In genomic region chr6:98947411-98948292, GRCh38 we compare ENCODE assay signal across 8 cellular contexts. TPM values are rescaled to one million over a fixed set of nuclear protein-coding genes. Genes with fewer than 3 reads are reported as not detected.
DNase-seq lines count a peak whose midpoint lies in the region; ATAC-seq, FAIRE-seq and TF ChIP-seq lines count a peak whose summit lies in the region.

Gene FBXL4 (minus strand): TSS chr6:98947946. CDS start chr6:98926988, 20,958 bp downstream.

- FAIRE-seq in GM12891 (lab: Jason Lieb, UNC): peak; percentile 90

- DNase-seq in GM12891 (ENCODE audit: insufficient read length, low spot score): peak; percentile 61
- DNase-seq in NCI-H1092 treated with DMSO at 0.1 percent for 48 hours (lab: John Stamatoyannopoulos, UW): peak; percentile 73
- DNase-seq in adrenal gland: peak; percentile 85 to 91 (median 90)
- peak; percentile 86 for DNase-seq in left ventricle myocardium inferior
- peak; percentile 56 for DNase-seq in progenitor cell of endocrine pancreas (ENCODE audit: low spot score, unreplicated experiment)
- peak; percentile 77 for DNase-seq in ureter (ENCODE audit: low spot score)

- H3K9me3 ChIP-seq in adrenal gland (replicated peaks in 1 of 3) (no peaks in the 10 kb centered on the region), left ventricle myocardium inferior (replicated peaks) (peaks cover 16% of the 10 kb centered on the region)

- no peaks in the 10 kb centered on the region for H3K36me3 ChIP-seq in adrenal gland (replicated peaks in 1 of 2)
- no peaks in the 10 kb centered on the region for H3K36me3 ChIP-seq in left ventricle myocardium inferior

- peak; percentile 81 for ATAC-seq in HG02610 (IDR thresholded peaks at IDR 0.05; ENCODE audit: unreplicated experiment)

- peaks cover 18 to 24% of the 10 kb centered on the region in 2 donors for H3K4me1 ChIP-seq in adrenal gland (replicated peaks in 1 of 2)
- peaks cover 36% of the 10 kb centered on the region for H3K4me1 ChIP-seq in left ventricle myocardium inferior

- H3K27ac ChIP-seq in adrenal gland (peak within 1 kb of the TSS in 4 of 5 donors; percentile 84 to 93 (median 90)), left ventricle myocardium inferior (replicated peaks) (peak within 1 kb of the TSS; percentile 95)

- TF ChIP-seq CTCF in adrenal gland (IDR thresholded peaks at IDR 0.05) (no peak), left ventricle myocardium inferior (IDR thresholded peaks at IDR 0.05; ENCODE audit: borderline replicate concordance) (no peak), progenitor cell of endocrine pancreas (IDR thresholded peaks at IDR 0.05; ENCODE audit: unreplicated experiment) (no peak)

- WGBS in adrenal gland, 4 donors: 2 to 25% (median 2%) methylated on average over 10 to 93 of the region's 93 CpGs; no CpG with 5 or more reads in 1 of the 4 donors

- H3K9me3 Mint-ChIP-seq in progenitor cell of endocrine pancreas (ENCODE audit: low read depth): peaks cover 20% of the 10 kb centered on the region

- H3K4me3 Mint-ChIP-seq in progenitor cell of endocrine pancreas (ENCODE audit: low read depth): peak within 1 kb of the TSS; percentile 92

- H3K4me1 Mint-ChIP-seq in progenitor cell of endocrine pancreas (ENCODE audit: low read depth): peaks cover 21% of the 10 kb centered on the region

- 0 out of 2 replicates have a peak, but pooled peaks have one; percentile 10 for TF ChIP-seq POLR2A in GM12891 (IDR thresholded peaks at IDR 0.05; ENCODE audit: low read depth, low read length)
- peak; percentile 33 to 81 for TF ChIP-seq POLR2A in adrenal gland (IDR thresholded peaks at IDR 0.05)

- H3K36me3 Mint-ChIP-seq in progenitor cell of endocrine pancreas (ENCODE audit: insufficient read depth): peaks cover 7% of the 10 kb centered on the region

- intact Hi-C loops in T-helper 1 cell treated with Interleukin-12 subunit alpha and Interleukin-12 subunit beta and Interleukin-4 antibody, amounts not matched to agents 30 ng/mL and 1 ng/mL, for 36 hours (cut with micrococcal nuclease): loop anchor here (1.0 to 5.0 kb wide), 8 partner anchors 65 to 1935 kb away; partner anchors contain the start of genes ASCC3, CCNC, MMS22L and PNISR
- intact Hi-C loops in adrenal gland (cut with DNase I): no loop called here
- intact Hi-C loops in left ventricle myocardium inferior (cut with micrococcal nuclease): no loop called here

- H3K4me3 ChIP-seq in adrenal gland: peak within 1 kb of the TSS; percentile 13 to 88 (median 42)
- H3K4me3 ChIP-seq in left ventricle myocardium inferior: peak within 1 kb of the TSS; percentile 92

- peak within 1 kb of the TSS; percentile 96 for H3K27ac Mint-ChIP-seq in progenitor cell of endocrine pancreas

- H3K27me3 ChIP-seq in adrenal gland: no peaks in the 10 kb centered on the region
- H3K27me3 ChIP-seq in left ventricle myocardium inferior (ENCODE audit: low read depth): no peaks in the 10 kb centered on the region

- no peaks in the 10 kb centered on the region for H3K27me3 Mint-ChIP-seq in progenitor cell of endocrine pancreas

TF ChIP-seq in GM12891, 5 proteins besides CTCF, POLR2A, EP300 and RAD21:
- TF ChIP-seq TAF1 (IDR thresholded peaks at IDR 0.05; ENCODE audit: low read depth, low read length) (peak; percentile 37; the same call in 1 of the 2 replicates), SPI1 (IDR thresholded peaks at IDR 0.05; ENCODE audit: low read depth, low read length) (no peak), POLR2AphosphoS5 (IDR thresholded peaks at IDR 0.05; ENCODE audit: low read depth, low read length) (peak; percentile 58; the same call in 1 of the 2 replicates), PAX5 (IDR thresholded peaks at IDR 0.05; ENCODE audit: insufficient read depth, low read length, severe bottlenecking) (no peak)
TF ChIP-seq in GM12891: peak in this region for 2.

RNA-seq across cellular contexts. Expression of gene FBXL4, which starts in this region (rescaled TPM):
- 3.3 TPM for polyA plus RNA-seq in GM12891 (2012; ENCODE audit: low read depth, missing spikeins)
- total RNA-seq in T-helper 1 cell treated with Interleukin-12 subunit alpha and Interleukin-12 subunit beta and Interleukin-4 antibody, amounts not matched to agents 30 ng/mL and 1 ng/mL, for 36 hours: 9.6 and 10.6 TPM in 2 replicates
- total RNA-seq in adrenal gland: 10 to 100 TPM; 16.7 to 34.5 (median 29.2) TPM
- 10 to 100 TPM in 1 of 3 donors, 1 to 10 TPM in 2; 4.1 to 14.8 (median 5.3) TPM for polyA plus RNA-seq in adrenal gland
- total RNA-seq in left ventricle myocardium inferior: 17.2 TPM
- total RNA-seq in progenitor cell of endocrine pancreas: 18.0 and 18.3 TPM in 2 replicates
- 22.0 TPM for total RNA-seq in ureter

Comparison
In these comparisons a context has a peak if more than half of its experiments do, and no peak if none do; other contexts are left out.
1. Peak in every context shown above with its lines: DNase-seq, ATAC-seq, H3K4me3 ChIP-seq and H3K27ac ChIP-seq.